10 cellular contexts compared by ENCODE assay signal in genomic region chr5:133996683-133997252, GRCh38. TPM values are rescaled to one million over a fixed set of nuclear protein-coding genes. Genes with fewer than 3 reads are reported as not detected.
DNase-seq lines count a peak whose midpoint lies in the region; FAIRE-seq and TF ChIP-seq lines count a peak whose summit lies in the region.
"Had no signal": no experiment of that assay in that cellular context is flagged by ENCODE, and none has a peak within 500 bp of the region (broad histone marks: within the 10 kb centered on the region; RNA-seq: fewer than 3 reads in every experiment).

No MANE protein-coding gene starts in this region.

- H3K9me3 ChIP-seq in WERI-Rb-1 (ENCODE audit: severe bottlenecking) = no peaks in the 10 kb centered on the region
- H3K9me3 ChIP-seq in kidney (ENCODE audit: control insufficient read depth in 1 of 2, low read length in 2 of 2) = no peaks in the 10 kb centered on the region
- no peaks in the 10 kb centered on the region for H3K9me3 ChIP-seq in MG63

- peak overlapping the region in 1 of 2 donors; percentile 42 for H3K9ac ChIP-seq in kidney (ENCODE audit: low read length in 2 of 2)

- TF ChIP-seq CTCF in BJ (IDR thresholded peaks at IDR 0.05; ENCODE audit: insufficient read depth, low read depth, low read length) = peak; percentile 53
- peak; percentile 58 for TF ChIP-seq CTCF in GM13976 (IDR thresholded peaks at IDR 0.05; ENCODE audit: borderline replicate concordance, control extremely low read depth, extremely low read depth, insufficient read depth, missing control alignments)
- peak; percentile 81 for TF ChIP-seq CTCF in WERI-Rb-1 (IDR thresholded peaks at IDR 0.05; ENCODE audit: low read depth, low read length)
- TF ChIP-seq CTCF in kidney (IDR thresholded peaks at IDR 0.05; ENCODE audit: borderline replicate concordance, extremely low read depth, insufficient read depth) = peak; percentile 6

- H3K4me1 ChIP-seq in kidney (ENCODE audit: control insufficient read depth in 1 of 2, insufficient read depth in 1 of 2, low read depth in 1 of 2, low read length in 2 of 2) = peaks cover 48 to 51% of the 10 kb centered on the region in 2 donors

- intact Hi-C loops in kidney (cut with DNase I) = no loop called here

- H3K4me3 ChIP-seq in BJ (ENCODE audit: low read depth, low read length) = no peak overlapping the region
- H3K4me3 ChIP-seq in WERI-Rb-1 (ENCODE audit: low read depth, low read length) = no peak overlapping the region
- no peak overlapping the region for H3K4me3 ChIP-seq in kidney (ENCODE audit: low read length in 2 of 2)
- H3K4me3 ChIP-seq in MG63 = no peak overlapping the region

- H3K27me3 ChIP-seq in BJ (ENCODE audit: control insufficient read depth, insufficient read depth, low read length) (no peaks in the 10 kb centered on the region), WERI-Rb-1 (ENCODE audit: insufficient read depth, low read depth, severe bottlenecking) (no peaks in the 10 kb centered on the region), MG63 (no peaks in the 10 kb centered on the region)

- no peak for FAIRE-seq in kidney (lab: Jason Lieb, UNC)
- no peak for FAIRE-seq in urothelium cell line (lab: Jason Lieb, UNC)
- FAIRE-seq: GM18507 had no signal

- H3K36me3 ChIP-seq in BJ (ENCODE audit: control insufficient read depth, insufficient read depth, low read length) (peaks cover 7% of the 10 kb centered on the region), WERI-Rb-1 (peaks cover 23% of the 10 kb centered on the region), kidney (ENCODE audit: control insufficient read depth in 1 of 2, insufficient read depth in 2 of 2, low read length in 2 of 2) (peaks cover 0 to 4% of the 10 kb centered on the region in 2 donors), MG63 (peaks cover 61% of the 10 kb centered on the region)

- in situ Hi-C loops in GM13976 (cut with MboI; ENCODE audit: low sequenced_read_pairs, unreplicated experiment) = no loop called here

- no peak for DNase-seq in BJ (ENCODE audit: low read depth)
- DNase-seq in GM13976 (ENCODE audit: low spot score) = no peak
- DNase-seq in WERI-Rb-1 = peak; percentile 26
- DNase-seq in kidney = no peak
- no peak for DNase-seq in MG63
- no peak for DNase-seq in urothelium cell line (ENCODE audit: low spot score)
- no peak for DNase-seq in NCI-H1105 treated with DMSO at 0.1 percent for 48 hours (lab: John Stamatoyannopoulos, UW)
- DNase-seq in NCI-H226 = no peak
- DNase-seq: activated T-cell treated with anti-CD3 and anti-CD28 coated beads, Interleukin-2, amount 50 U/mL, for 1 hour had no signal

- H3K27ac ChIP-seq in WERI-Rb-1 = no peak overlapping the region
- peak overlapping the region in 1 of 2 donors; percentile 49 for H3K27ac ChIP-seq in kidney (ENCODE audit: low read depth in 2 of 2, low read length in 2 of 2)

- POLR2A ChIA-PET in BJ (lab: Charles Lee) = no interaction called here

- CTCF ChIA-PET in BJ (lab: Yijun Ruan, JAX) = interaction anchor here (1.0 to 1.6 kb wide), 5 partner anchors 10 to 143 kb away, joined by 3 to 4 read pairs (median 4); no protein-coding TSS in a partner anchor

RNA-seq across cellular contexts. Expression of gene VDAC1, which starts 8.0 kb away (rescaled TPM):
- polyA plus RNA-seq in BJ (2011; rRNA removed) = 187 and 195 TPM in 2 replicates
- 59.9 and 81.0 TPM in 2 replicates for polyA minus RNA-seq in BJ (2011; rRNA and poly(A)+ RNA removed)
- 148 TPM for total RNA-seq in kidney
- polyA plus RNA-seq in kidney (ENCODE audit: insufficient read depth, low read depth, low replicate concordance) = 285 TPM
- total RNA-seq in MG63 (2014; rRNA removed; shearing (Covaris generic); ENCODE audit: low replicate concordance) = 680 and 772 TPM in 2 replicates

RNA-seq across cellular contexts. Expression of gene C5orf15, which starts 28.3 kb away (rescaled TPM):
- polyA plus RNA-seq in BJ (2011; rRNA removed) (48.1 and 85.5 TPM in 2 replicates), kidney (ENCODE audit: insufficient read depth, low read depth, low replicate concordance) (54.4 TPM)
- 14.9 and 15.5 TPM in 2 replicates for polyA minus RNA-seq in BJ (2011; rRNA and poly(A)+ RNA removed)
- total RNA-seq in kidney = 43.9 TPM
- 96.2 and 153 TPM in 2 replicates for total RNA-seq in MG63 (2014; rRNA removed; shearing (Covaris generic); ENCODE audit: low replicate concordance)

Comparison
In these comparisons a context has a peak if more than half of its experiments do, and no peak if none do; other contexts are left out.
1. CTCF ChIP-seq: peak in every context shown above with its lines; median percentile 81 in WERI-Rb-1; 58 in GM13976; 53 in BJ; 6 in kidney.